Comparison of ENCODE assay signal across 1 cellular context in genomic region chr21:26835714-26836265, GRCh38.
A peak's percentile ranks its signal among the peaks of the same experiment; 100 is the strongest.
TF ChIP-seq lines count a peak whose summit lies in the region.

No MANE protein-coding gene starts in this region.

TF ChIP-seq in HEK293, 187 proteins besides CTCF, POLR2A, EP300 and RAD21 (continued from another document):
- peak; percentile 80 for TF ChIP-seq ATF2 (tag by site-specific recombination; IDR thresholded peaks at IDR 0.05; ENCODE audit: low read depth)
- no peak for TF ChIP-seq ZBTB7A (tag by site-specific recombination; IDR thresholded peaks at IDR 0.05; ENCODE audit: low read depth)
- TF ChIP-seq ZNF704 (tag by site-specific recombination; IDR thresholded peaks at IDR 0.05): no peak
